In genomic region chr16:88662843-88663606, GRCh38 we compare ENCODE assay signal across 1 cellular context.
TF ChIP-seq lines count a peak whose summit lies in the region.

MVD (minus strand) TSS chr16:88663091; CDS start chr16:88663080, 11 bp downstream.

TF ChIP-seq in GM12878, 131 proteins besides CTCF, POLR2A, EP300 and RAD21 (continued from another document and continues in another):
- TF ChIP-seq NFYA (IDR thresholded peaks at IDR 0.05; ENCODE audit: borderline replicate concordance, low read depth, low read length) (peak; percentile 17; the same call in 1 of the 2 replicates), SPI1 (IDR thresholded peaks at IDR 0.05; ENCODE audit: borderline replicate concordance, insufficient read depth, low read depth, low read length) (no peak), JUNB (IDR thresholded peaks at IDR 0.05) (no peak), KDM1A (IDR thresholded peaks at IDR 0.05; ENCODE audit: borderline replicate concordance) (no peak), TCF12 (IDR thresholded peaks at IDR 0.05; ENCODE audit: low read depth, low read length) (peak; percentile 36; the same call in 1 of the 2 replicates), FOXK2 (IDR thresholded peaks at IDR 0.05) (no peak), ZNF274 (IDR thresholded peaks at IDR 0.05; ENCODE audit: insufficient read depth, insufficient read length) (no peak), MTA3 (IDR thresholded peaks at IDR 0.05; ENCODE audit: borderline replicate concordance, low read length) (no peak), JUND (IDR thresholded peaks at IDR 0.05; ENCODE audit: low read depth, low read length) (no peak; the same call in 1 of the 2 replicates), REST (IDR thresholded peaks at IDR 0.05; ENCODE audit: low read depth, low read length) (no peak), RELB (IDR thresholded peaks at IDR 0.05; ENCODE audit: low read depth) (no peak), WRNIP1 (IDR thresholded peaks at IDR 0.05; ENCODE audit: borderline replicate concordance, low read depth, low read length) (no peak), RAD51 (IDR thresholded peaks at IDR 0.05) (no peak), ZNF24 (IDR thresholded peaks at IDR 0.05) (0 out of 2 replicates have a peak, but pooled peaks have one; percentile 48), ZBTB4 (CRISPR knock-in tag; IDR thresholded peaks at IDR 0.05) (no peak), RUNX3 (IDR thresholded peaks at IDR 0.05; ENCODE audit: low read length) (peak; percentile 43), ZSCAN29 (IDR thresholded peaks at IDR 0.05) (no peak), POLR2AphosphoS5 (IDR thresholded peaks at IDR 0.05; ENCODE audit: low read length) (peak; percentile 89), RBBP5 (conservative IDR thresholded peaks at IDR 0.05) (no peak), NR2C2 (IDR thresholded peaks at IDR 0.05; ENCODE audit: borderline replicate concordance, control insufficient read depth, insufficient read length, low read depth) (no peak), ASH2L (IDR thresholded peaks at IDR 0.05; ENCODE audit: borderline replicate concordance, low read depth) (no peak), ZNF622 (IDR thresholded peaks at IDR 0.05) (no peak), ZNF384 (IDR thresholded peaks at IDR 0.05; ENCODE audit: borderline replicate concordance, low read depth, low read length) (no peak), HDAC6 (IDR thresholded peaks at IDR 0.05; ENCODE audit: unreplicated experiment) (no peak), ETV6 (conservative IDR thresholded peaks at IDR 0.05 in 1 of 2, IDR thresholded peaks at IDR 0.05 in 1 of 2; ENCODE audit: borderline replicate concordance in 1 of 2, low read depth in 1 of 2) (no peak), SKIL (IDR thresholded peaks at IDR 0.05; ENCODE audit: low read depth, poor library complexity, severe bottlenecking) (no peak), IRF3 (IDR thresholded peaks at IDR 0.05) (peak; percentile 94), BRCA1 (IDR thresholded peaks at IDR 0.05; ENCODE audit: low read depth, low read length) (no peak), ATF2 (IDR thresholded peaks at IDR 0.05; ENCODE audit: low read length) (no peak), FOXM1 (IDR thresholded peaks at IDR 0.05; ENCODE audit: low read depth, low read length) (no peak), ZZZ3 (IDR thresholded peaks at IDR 0.05; ENCODE audit: control insufficient read depth, insufficient read length, low read depth) (no peak), RB1 (IDR thresholded peaks at IDR 0.05; ENCODE audit: borderline replicate concordance) (peak; percentile 49; the same call in 1 of the 2 replicates), CHD2 (IDR thresholded peaks at IDR 0.05; ENCODE audit: borderline replicate concordance, low read depth, low read length) (peak; percentile 92), RCOR1 (conservative IDR thresholded peaks at IDR 0.05; ENCODE audit: low read depth, low read length) (no peak), BMI1 (IDR thresholded peaks at IDR 0.05; ENCODE audit: borderline replicate concordance) (no peak), PML (IDR thresholded peaks at IDR 0.05; ENCODE audit: low read length) (no peak; the same call in 1 of the 2 replicates), ATF7 (IDR thresholded peaks at IDR 0.05; ENCODE audit: low read depth) (no peak), HDAC2 (IDR thresholded peaks at IDR 0.05) (no peak; the same call in 1 of the 2 replicates), PAX5 (IDR thresholded peaks at IDR 0.05; ENCODE audit: borderline replicate concordance, low read depth, low read length) (0 out of 2 replicates have a peak, but pooled peaks have one; percentile 5), SUZ12 (IDR thresholded peaks at IDR 0.05; ENCODE audit: unreplicated experiment) (no peak), ZBED1 (IDR thresholded peaks at IDR 0.05; ENCODE audit: borderline replicate concordance) (no peak), SMC3 (IDR thresholded peaks at IDR 0.05; ENCODE audit: borderline replicate concordance, low read length) (no peak), SMAD5 (IDR thresholded peaks at IDR 0.05; ENCODE audit: low read depth) (0 out of 2 replicates have a peak, but pooled peaks have one; percentile 49), SREBF1 (IDR thresholded peaks at IDR 0.05; ENCODE audit: low read length) (no peak), ESRRA (IDR thresholded peaks at IDR 0.05; ENCODE audit: low read length) (no peak), NR2C1 (IDR thresholded peaks at IDR 0.05) (peak; percentile 93), IRF4 (IDR thresholded peaks at IDR 0.05; ENCODE audit: low read depth, low read length) (no peak), SMAD1 (IDR thresholded peaks at IDR 0.05; ENCODE audit: low read depth, partially characterized antibody) (no peak), NKRF (conservative IDR thresholded peaks at IDR 0.05) (peak; percentile 90), SMARCA5 (IDR thresholded peaks at IDR 0.05) (0 out of 2 replicates have a peak, but pooled peaks have one; percentile 84)
